ENCODE assay signal across 25 cellular contexts in the genomic region with DNA sequence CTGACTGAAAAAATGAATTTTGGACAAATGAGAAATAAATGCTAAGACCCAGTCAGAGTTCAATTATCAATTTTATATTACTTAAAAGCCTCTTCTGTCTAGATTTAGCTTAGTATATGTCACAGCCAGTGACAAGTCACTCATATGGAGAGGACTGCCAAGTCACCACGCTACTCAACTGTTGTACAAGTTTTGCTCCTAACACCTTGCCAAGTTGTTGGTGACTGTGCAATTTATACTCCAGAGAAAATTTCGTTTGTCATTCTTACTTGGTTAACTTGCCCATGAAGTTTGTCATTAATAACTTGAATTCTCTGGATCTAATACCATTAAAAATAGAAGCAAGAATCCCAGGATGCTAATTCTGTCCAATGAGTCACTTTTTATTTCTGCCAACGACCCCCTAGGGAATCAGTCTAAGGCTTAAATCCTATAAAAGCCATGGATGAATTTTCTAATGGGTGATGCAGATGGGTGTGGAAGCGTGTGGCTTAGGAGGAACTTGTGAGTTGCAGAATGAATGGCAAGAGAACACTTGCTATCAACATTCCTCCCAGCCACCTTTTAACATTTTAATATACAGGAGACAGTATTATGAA. TPM values are rescaled to one million over a fixed set of nuclear protein-coding genes. Genes with fewer than 3 reads are reported as not detected.
A peak's percentile ranks its signal among the peaks of the same experiment; 100 is the strongest.
DNase-seq lines count a peak whose midpoint lies in the region; ATAC-seq and TF ChIP-seq lines count a peak whose summit lies in the region.
"Had no signal": no experiment of that assay in that cellular context is flagged by ENCODE, and none has a peak within 500 bp of the region (broad histone marks: within the 10 kb centered on the region; RNA-seq: fewer than 3 reads in every experiment).

No MANE protein-coding gene starts in this region.

- no peaks in the 10 kb centered on the region for H3K9me3 Mint-ChIP-seq in stimulated activated effector memory CD8-positive, alpha-beta T cell treated with anti-CD3 and anti-CD28 coated beads, Interleukin-12 subunit alpha, Interleukin-12 subunit beta, amount 100 ng/mL, for 72 hours
- H3K9me3 Mint-ChIP-seq: activated CD8-positive, alpha-beta T cell treated with anti-CD3 and anti-CD28 coated beads for 36 hours; activated naive CD8-positive, alpha-beta T cell treated with anti-CD3 and anti-CD28 coated beads, Interleukin-2, amount 50 U/mL, for 24 hours had no signal

- H3K27me3 ChIP-seq in heart left ventricle (no peaks in the 10 kb centered on the region), right atrium auricular region (no peaks in the 10 kb centered on the region), brain microvascular endothelial cell (replicated peaks) (no peaks in the 10 kb centered on the region), muscle layer of duodenum (ENCODE audit: low read depth, low read length) (no peaks in the 10 kb centered on the region), body of pancreas (no peaks in the 10 kb centered on the region)
- H3K27me3 ChIP-seq: transverse colon had no signal

- H3K4me1 ChIP-seq in heart left ventricle (peaks cover 0 to 23% (median 4%) of the 10 kb centered on the region in 12 donors), right atrium auricular region (peaks cover 0 to 9% of the 10 kb centered on the region in 2 donors), muscle layer of duodenum (ENCODE audit: control insufficient read depth in 1 of 2, insufficient read depth in 2 of 2, low read length in 2 of 2) (peaks cover 0 to 26% of the 10 kb centered on the region in 2 donors), body of pancreas (no peaks in the 10 kb centered on the region)

- peaks cover 6% of the 10 kb centered on the region for H3K4me1 Mint-ChIP-seq in stimulated activated effector memory CD8-positive, alpha-beta T cell treated with anti-CD3 and anti-CD28 coated beads, Interleukin-12 subunit alpha, Interleukin-12 subunit beta, amount 100 ng/mL, for 72 hours
- H3K4me1 Mint-ChIP-seq: activated naive CD8-positive, alpha-beta T cell treated with anti-CD3 and anti-CD28 coated beads, Interleukin-2, amount 50 U/mL, for 24 hours; CD4-positive, alpha-beta memory T cell had no signal

- peak in 3 of 4 donors; percentile 70 to 80 (median 70) for ATAC-seq in heart left ventricle
- ATAC-seq in stimulated activated effector memory CD8-positive, alpha-beta T cell treated with anti-CD3 and anti-CD28 coated beads, Interleukin-12 subunit alpha, Interleukin-12 subunit beta, amount 100 ng/mL, for 72 hours: peak; percentile 45
- ATAC-seq in body of pancreas: no peak
- ATAC-seq: activated CD4-positive, CD25-positive, alpha-beta regulatory T cell treated with anti-CD3 and anti-CD28 coated beads, Interleukin-2, amount 50 U/mL, for 24 hours; activated CD8-positive, alpha-beta T cell treated with anti-CD3 and anti-CD28 coated beads for 36 hours; activated naive CD8-positive, alpha-beta T cell treated with anti-CD3 and anti-CD28 coated beads, Interleukin-2, amount 50 U/mL, for 24 hours had no signal

- 37 to 50% (median 44%) methylated on average over 4 of the region's 4 CpGs for WGBS in heart left ventricle, 4 donors
- 70 to 72% methylated on average over 4 of the region's 4 CpGs for WGBS in body of pancreas, 2 donors

- TF ChIP-seq POLR2A in heart left ventricle (IDR thresholded peaks at IDR 0.05) (no peak), body of pancreas (IDR thresholded peaks at IDR 0.05) (no peak)

- TF ChIP-seq CTCF in heart left ventricle (IDR thresholded peaks at IDR 0.05) (no peak), right atrium auricular region (IDR thresholded peaks at IDR 0.05) (no peak), brain microvascular endothelial cell (IDR thresholded peaks at IDR 0.05; ENCODE audit: low read depth, low read length, missing control alignments) (no peak), body of pancreas (IDR thresholded peaks at IDR 0.05) (no peak)

- DNase-seq in heart left ventricle (peak in 3 of 5 donors; percentile 7 to 36 (median 32)), right atrium auricular region (ENCODE audit: low spot score) (no peak), brain microvascular endothelial cell (peak; percentile 2), NCI-H774 (lab: John Stamatoyannopoulos, UW) (no peak), body of pancreas (no peak)
- no peak for DNase-seq in stimulated activated effector memory CD8-positive, alpha-beta T cell treated with anti-CD3 and anti-CD28 coated beads, Interleukin-12 subunit alpha, Interleukin-12 subunit beta, amount 100 ng/mL, for 72 hours (ENCODE audit: low spot score in 2 of 2)
- DNase-seq in activated T-cell treated with anti-CD3 and anti-CD28 coated beads, Interleukin-2, amount 50 U/mL, for 48 hours: no peak
- DNase-seq: 8988T; activated CD8-positive, alpha-beta T cell treated with anti-CD3 and anti-CD28 coated beads for 36 hours; activated gamma-delta T cell treated with Interleukin-2 at 50 U/mL for 16 hours; activated naive CD8-positive, alpha-beta T cell treated with anti-CD3 and anti-CD28 coated beads, Interleukin-2, amount 50 U/mL, for 24 hours; CD4-positive, alpha-beta memory T cell; DMS 273 treated with DMSO at 0.1 percent for 48 hours; kidney glomerular epithelial cell; mammary epithelial cell; NCI-H1048; NCI-H1930; NCI-H2227 treated with DMSO at 0.1 percent for 48 hours; NCI-H526 treated with DMSO at 0.1 percent for 48 hours; stimulated activated CD4-positive, alpha-beta T cell treated with anti-CD3 and anti-CD28 coated beads, Interleukin-2, amount 100 ng/mL, for 24 hours; transverse colon had no signal

- intact Hi-C loops in heart left ventricle (cut with DNase I) (no loop called here), body of pancreas (cut with DNase I) (no loop called here)

- in situ Hi-C loops in brain microvascular endothelial cell (cut with HindIII; ENCODE audit: low pct_ligation_motif_present, low sequenced_read_pairs): no loop called here

- H3K27ac ChIP-seq in heart left ventricle (peak overlapping the region in 1 of 12 donors; percentile 20), right atrium auricular region (no peak overlapping the region), brain microvascular endothelial cell (no peak overlapping the region), muscle layer of duodenum (ENCODE audit: low read length) (peak overlapping the region; percentile 32), body of pancreas (no peak overlapping the region)

- H3K36me3 Mint-ChIP-seq in stimulated activated effector memory CD8-positive, alpha-beta T cell treated with anti-CD3 and anti-CD28 coated beads, Interleukin-12 subunit alpha, Interleukin-12 subunit beta, amount 100 ng/mL, for 72 hours: no peaks in the 10 kb centered on the region

- no peak overlapping the region for H3K27ac Mint-ChIP-seq in stimulated activated effector memory CD8-positive, alpha-beta T cell treated with anti-CD3 and anti-CD28 coated beads, Interleukin-12 subunit alpha, Interleukin-12 subunit beta, amount 100 ng/mL, for 72 hours
- H3K27ac Mint-ChIP-seq: activated CD8-positive, alpha-beta T cell treated with anti-CD3 and anti-CD28 coated beads for 36 hours; activated naive CD8-positive, alpha-beta T cell treated with anti-CD3 and anti-CD28 coated beads, Interleukin-2, amount 50 U/mL, for 24 hours; CD4-positive, alpha-beta memory T cell; progenitor cell of endocrine pancreas had no signal

- H3K36me3 ChIP-seq in heart left ventricle (no peaks in the 10 kb centered on the region), right atrium auricular region (no peaks in the 10 kb centered on the region), brain microvascular endothelial cell (replicated peaks) (no peaks in the 10 kb centered on the region), muscle layer of duodenum (ENCODE audit: control insufficient read depth in 1 of 2, insufficient read depth in 2 of 2, low read length in 2 of 2) (no peaks in the 10 kb centered on the region), body of pancreas (replicated peaks in 1 of 2; ENCODE audit: insufficient read depth in 1 of 2, low read depth in 2 of 2) (no peaks in the 10 kb centered on the region)
- H3K36me3 ChIP-seq: transverse colon had no signal

- H3K4me3 ChIP-seq in heart left ventricle: no peak overlapping the region
- no peak overlapping the region for H3K4me3 ChIP-seq in right atrium auricular region
- no peak overlapping the region for H3K4me3 ChIP-seq in brain microvascular endothelial cell (ENCODE audit: low read depth, low read length)
- no peak overlapping the region for H3K4me3 ChIP-seq in muscle layer of duodenum (ENCODE audit: low read depth in 1 of 2, low read length in 2 of 2)
- no peak overlapping the region for H3K4me3 ChIP-seq in body of pancreas
- H3K4me3 ChIP-seq: smooth muscle cell, transverse colon had no signal

- H3K9me3 ChIP-seq in heart left ventricle (no peaks in the 10 kb centered on the region), right atrium auricular region (no peaks in the 10 kb centered on the region), muscle layer of duodenum (ENCODE audit: control insufficient read depth in 1 of 2, low read length in 2 of 2) (no peaks in the 10 kb centered on the region), body of pancreas (no peaks in the 10 kb centered on the region)
- H3K9me3 ChIP-seq: transverse colon had no signal

- no peak overlapping the region for H3K4me3 Mint-ChIP-seq in stimulated activated effector memory CD8-positive, alpha-beta T cell treated with anti-CD3 and anti-CD28 coated beads, Interleukin-12 subunit alpha, Interleukin-12 subunit beta, amount 100 ng/mL, for 72 hours
- H3K4me3 Mint-ChIP-seq: activated CD8-positive, alpha-beta T cell treated with anti-CD3 and anti-CD28 coated beads for 36 hours; activated naive CD8-positive, alpha-beta T cell treated with anti-CD3 and anti-CD28 coated beads, Interleukin-2, amount 50 U/mL, for 24 hours; CD4-positive, alpha-beta memory T cell had no signal

RNA-seq across cellular contexts. Expression of a gene that starts 30.4 kb away (rescaled TPM):
- 10 to 100 TPM in 8 of 9 donors, 1 to 10 TPM in 1; 9.0 to 17.1 (median 14.4) TPM for total RNA-seq in heart left ventricle
- polyA plus RNA-seq in heart left ventricle: 1 to 10 TPM; 7.0 to 7.2 TPM
- 10 to 100 TPM in 1 of 2 donors, 1 to 10 TPM in 1; 9.8 to 10.9 TPM for total RNA-seq in right atrium auricular region
- 1 to 10 TPM; 2.0 to 5.4 TPM for total RNA-seq in body of pancreas

Comparison
In these comparisons a context has a peak if more than half of its experiments do, and no peak if none do; other contexts are left out.
1. DNase-seq: peak in heart left ventricle (3 of 5) and brain microvascular endothelial cell (single experiment); none in right atrium auricular region (single experiment), stimulated activated effector memory CD8-positive, alpha-beta T cell treated with anti-CD3 and anti-CD28 coated beads, Interleukin-12 subunit alpha, Interleukin-12 subunit beta, amount 100 ng/mL, for 72 hours (0 of 2), NCI-H774 (single experiment), body of pancreas (0 of 4) and activated T-cell treated with anti-CD3 and anti-CD28 coated beads, Interleukin-2, amount 50 U/mL, for 48 hours (0 of 2).